9 cellular contexts compared by ENCODE assay signal in the genomic region with DNA sequence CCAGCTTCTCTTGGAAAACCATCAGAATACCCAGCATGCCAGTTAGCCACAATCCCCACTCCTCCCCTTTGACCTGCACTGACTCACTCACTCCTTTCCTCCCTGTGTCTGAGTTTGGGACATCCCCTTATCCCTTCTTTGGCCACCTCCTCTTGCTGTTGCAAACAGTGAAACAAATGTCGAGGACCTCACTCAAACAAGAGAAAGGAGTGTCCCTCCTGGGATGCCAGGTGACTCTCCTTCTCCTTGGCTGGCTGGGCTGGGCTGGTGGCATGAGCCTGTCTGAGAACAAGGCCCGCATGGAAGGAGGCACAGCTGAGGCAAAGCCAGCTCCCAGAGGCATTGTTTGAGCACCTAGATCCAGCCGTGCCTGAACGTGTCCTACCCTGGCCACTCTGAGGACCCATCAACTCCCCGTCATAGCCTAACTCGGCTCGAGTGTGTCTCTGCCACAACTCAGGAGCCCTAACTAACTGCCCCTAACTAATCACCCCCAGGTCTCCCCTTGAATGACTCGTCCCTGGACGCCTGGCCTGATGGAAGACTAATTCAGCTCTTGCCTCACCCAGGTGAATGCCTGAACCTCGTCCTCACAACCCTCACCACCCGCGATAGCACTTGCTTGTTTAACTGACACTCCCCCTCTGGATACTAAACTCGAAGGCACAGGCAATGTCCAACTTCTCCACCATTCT. TPM values are rescaled to one million over a fixed set of nuclear protein-coding genes. Genes with fewer than 3 reads are reported as not detected.
DNase-seq lines count a peak whose midpoint lies in the region; ATAC-seq, FAIRE-seq and TF ChIP-seq lines count a peak whose summit lies in the region.
"Had no signal": no experiment of that assay in that cellular context is flagged by ENCODE, and none has a peak within 500 bp of the region (broad histone marks: within the 10 kb centered on the region; RNA-seq: fewer than 3 reads in every experiment).

No MANE protein-coding gene starts in this region.

- no peak for FAIRE-seq in H54 (lab: Jason Lieb, UNC)

- peaks cover 18 to 42% of the 10 kb centered on the region in 2 donors for H3K4me1 ChIP-seq in ascending aorta
- H3K4me1 ChIP-seq in gastroesophageal sphincter = peaks cover 0 to 94% (median 24%) of the 10 kb centered on the region in 3 donors
- H3K4me1 ChIP-seq in subcutaneous abdominal adipose tissue (ENCODE audit: control insufficient read depth in 5 of 5, insufficient read depth in 5 of 5, low read length in 5 of 5) = peaks cover 7 to 55% (median 46%) of the 10 kb centered on the region in 5 donors

- no peak overlapping the region for H3K4me3 Mint-ChIP-seq in activated T-helper 1 cell treated with anti-CD3 and anti-CD28 coated beads, Interleukin-12 subunit alpha, Interleukin-12 subunit beta, Interleukin-2, Interleukin-4 antibody, amounts not matched to agents 30 ng/mL and 10 ng/mL and 1 ng/mL, durations not matched to agents 14 hours and 24 hours and 36 hours

- no peak for TF ChIP-seq CTCF in ascending aorta (IDR thresholded peaks at IDR 0.05)
- TF ChIP-seq CTCF in gastroesophageal sphincter (IDR thresholded peaks at IDR 0.05) = no peak

- H3K27ac Mint-ChIP-seq in activated T-helper 1 cell treated with anti-CD3 and anti-CD28 coated beads, Interleukin-12 subunit alpha, Interleukin-12 subunit beta, Interleukin-2, Interleukin-4 antibody, amounts not matched to agents 30 ng/mL and 10 ng/mL and 1 ng/mL, durations not matched to agents 14 hours and 24 hours and 36 hours = no peak overlapping the region

- no peak overlapping the region for H3K9ac ChIP-seq in subcutaneous abdominal adipose tissue (ENCODE audit: low read length in 5 of 5)

- intact Hi-C loops in ascending aorta (cut with DNase I) = loop anchor here (5.0 kb wide), 2 partner anchors 153 to 157 kb away; no protein-coding TSS in a partner anchor
- intact Hi-C loops in activated T-helper 1 cell treated with anti-CD3 and anti-CD28 coated beads, Interleukin-12 subunit alpha, Interleukin-12 subunit beta, Interleukin-2, Interleukin-4 antibody, amounts not matched to agents 30 ng/mL and 10 ng/mL and 1 ng/mL, durations not matched to agents 14 hours and 24 hours and 36 hours (cut with micrococcal nuclease) = no loop called here

- no peaks in the 10 kb centered on the region for H3K9me3 Mint-ChIP-seq in activated T-helper 1 cell treated with anti-CD3 and anti-CD28 coated beads, Interleukin-12 subunit alpha, Interleukin-12 subunit beta, Interleukin-2, Interleukin-4 antibody, amounts not matched to agents 30 ng/mL and 10 ng/mL and 1 ng/mL, durations not matched to agents 14 hours and 24 hours and 36 hours

- peaks cover 3% of the 10 kb centered on the region for H3K36me3 Mint-ChIP-seq in activated T-helper 1 cell treated with anti-CD3 and anti-CD28 coated beads, Interleukin-12 subunit alpha, Interleukin-12 subunit beta, Interleukin-2, Interleukin-4 antibody, amounts not matched to agents 30 ng/mL and 10 ng/mL and 1 ng/mL, durations not matched to agents 14 hours and 24 hours and 36 hours (ENCODE audit: low read depth)

- H3K4me3 ChIP-seq in ascending aorta (no peak overlapping the region), gastroesophageal sphincter (no peak overlapping the region), subcutaneous abdominal adipose tissue (ENCODE audit: low read depth in 1 of 5, low read length in 5 of 5) (no peak overlapping the region)

- ATAC-seq in gastroesophageal sphincter = no peak

- H3K36me3 ChIP-seq in ascending aorta = no peaks in the 10 kb centered on the region
- H3K36me3 ChIP-seq in gastroesophageal sphincter = no peaks in the 10 kb centered on the region
- peaks cover 0 to 15% (median 3%) of the 10 kb centered on the region in 5 donors for H3K36me3 ChIP-seq in subcutaneous abdominal adipose tissue (ENCODE audit: control insufficient read depth in 5 of 5, insufficient read depth in 5 of 5, low read length in 5 of 5)

- no peaks in the 10 kb centered on the region for H3K27me3 ChIP-seq in ascending aorta
- H3K27me3 ChIP-seq in gastroesophageal sphincter = no peaks in the 10 kb centered on the region
- H3K27me3 ChIP-seq in subcutaneous abdominal adipose tissue (ENCODE audit: control insufficient read depth in 5 of 5, insufficient read depth in 4 of 5, low read length in 5 of 5) = no peaks in the 10 kb centered on the region

- DNase-seq in H54 (ENCODE audit: insufficient read length, low spot score) (peak; percentile 72), ascending aorta (ENCODE audit: low spot score in 2 of 2) (no peak), NCI-H187 (lab: John Stamatoyannopoulos, UW) (no peak), NCI-H446 treated with DMSO at 0.1 percent for 48 hours (lab: John Stamatoyannopoulos, UW) (no peak), NCI-H446 (lab: John Stamatoyannopoulos, UW) (no peak)
- DNase-seq in activated T-helper 1 cell treated with anti-CD3 and anti-CD28 coated beads, Interleukin-12 subunit alpha, Interleukin-12 subunit beta, Interleukin-2, Interleukin-4 antibody, amounts not matched to agents 30 ng/mL and 10 ng/mL and 1 ng/mL, durations not matched to agents 14 hours and 24 hours and 36 hours (ENCODE audit: low spot score) = no peak
- DNase-seq: activated CD4-positive, CD25-positive, alpha-beta regulatory T cell had no signal

- TF ChIP-seq POLR2A in H54 (IDR thresholded peaks at IDR 0.05; ENCODE audit: low read depth, low read length) = no peak
- TF ChIP-seq POLR2A in gastroesophageal sphincter (IDR thresholded peaks at IDR 0.05) = no peak

- 84% methylated on average over 10 of the region's 13 CpGs; no CpG with 5 or more reads in 1 of the 2 donors for WGBS in gastroesophageal sphincter (ENCODE audit: low coverage in 1 of 2), 2 donors

- H3K27me3 Mint-ChIP-seq in activated T-helper 1 cell treated with anti-CD3 and anti-CD28 coated beads, Interleukin-12 subunit alpha, Interleukin-12 subunit beta, Interleukin-2, Interleukin-4 antibody, amounts not matched to agents 30 ng/mL and 10 ng/mL and 1 ng/mL, durations not matched to agents 14 hours and 24 hours and 36 hours (ENCODE audit: insufficient read depth) = no peaks in the 10 kb centered on the region

- no peak for TF ChIP-seq EP300 in gastroesophageal sphincter (IDR thresholded peaks at IDR 0.05)

- H3K4me1 Mint-ChIP-seq in activated T-helper 1 cell treated with anti-CD3 and anti-CD28 coated beads, Interleukin-12 subunit alpha, Interleukin-12 subunit beta, Interleukin-2, Interleukin-4 antibody, amounts not matched to agents 30 ng/mL and 10 ng/mL and 1 ng/mL, durations not matched to agents 14 hours and 24 hours and 36 hours (ENCODE audit: low read depth) = peaks cover 18% of the 10 kb centered on the region

- peak overlapping the region; percentile 67 to 78 for H3K27ac ChIP-seq in ascending aorta
- H3K27ac ChIP-seq in gastroesophageal sphincter = peak overlapping the region in 3 of 4 donors; percentile 48 to 99 (median 65)
- H3K27ac ChIP-seq in subcutaneous abdominal adipose tissue (ENCODE audit: low read depth, low read length) = peak overlapping the region; percentile 10

- H3K9me3 ChIP-seq in ascending aorta = no peaks in the 10 kb centered on the region
- H3K9me3 ChIP-seq in gastroesophageal sphincter = no peaks in the 10 kb centered on the region
- H3K9me3 ChIP-seq in subcutaneous abdominal adipose tissue (ENCODE audit: control insufficient read depth in 5 of 5, low read length in 5 of 5) = no peaks in the 10 kb centered on the region

RNA-seq across cellular contexts. Expression of a gene that starts 43.0 kb away (rescaled TPM):
- total RNA-seq in ascending aorta = 134 TPM
- total RNA-seq in gastroesophageal sphincter = 100 to 1,000 TPM in 2 of 4 donors, 10 to 100 TPM in 2; 67.2 to 148 (median 105) TPM
- 113 and 118 TPM in 2 replicates for total RNA-seq in activated T-helper 1 cell treated with anti-CD3 and anti-CD28 coated beads, Interleukin-12 subunit alpha, Interleukin-12 subunit beta, Interleukin-2, Interleukin-4 antibody, amounts not matched to agents 30 ng/mL and 10 ng/mL and 1 ng/mL, durations not matched to agents 14 hours and 24 hours and 36 hours

Comparison
In these comparisons a context has a peak if more than half of its experiments do, and no peak if none do; other contexts are left out.
1. H3K27ac ChIP-seq: peak in every context shown above with its lines; median percentile 72 in ascending aorta; 65 in gastroesophageal sphincter; 10 in subcutaneous abdominal adipose tissue.